8 cellular contexts compared by ENCODE assay signal in genomic region chr19:47719047-47719885, GRCh38. TPM values are rescaled to one million over a fixed set of nuclear protein-coding genes. Genes with fewer than 3 reads are reported as not detected.
DNase-seq lines count a peak whose midpoint lies in the region; ATAC-seq and TF ChIP-seq lines count a peak whose summit lies in the region.

No MANE protein-coding gene starts in this region.

- H3K4me1 ChIP-seq in mammary epithelial cell (ENCODE audit: insufficient read depth, low read length) (peaks cover 42% of the 10 kb centered on the region), subcutaneous abdominal adipose tissue (ENCODE audit: control insufficient read depth in 5 of 5, insufficient read depth in 5 of 5, low read length in 5 of 5) (peaks cover 22 to 90% (median 82%) of the 10 kb centered on the region in 5 donors)

- WGBS in mammary epithelial cell (ENCODE audit: low coverage, missing lambda C conversion rate): 0% methylated on average over 5 of the region's 27 CpGs

- BruUV-seq in mammary epithelial cell (replicated peaks; lab: Mats Ljungman, UMichigan): no TSS peak

- peaks cover 73% of the 10 kb centered on the region for H3K79me2 ChIP-seq in mammary epithelial cell (ENCODE audit: insufficient read depth, low read length)

- H3K36me3 ChIP-seq in mammary epithelial cell (ENCODE audit: insufficient read depth, low read length) (peaks cover 10% of the 10 kb centered on the region), subcutaneous abdominal adipose tissue (ENCODE audit: control insufficient read depth in 5 of 5, insufficient read depth in 5 of 5, low read length in 5 of 5) (peaks cover 0 to 31% (median 24%) of the 10 kb centered on the region in 5 donors)

- dilution Hi-C loops in mammary epithelial cell (cut with HindIII; ENCODE audit: low sequenced_read_pairs): no loop called here

- CTCF ChIA-PET in mammary epithelial cell (lab: Charles Lee; ENCODE audit: low non-redundant PET): interaction anchor here (1.0 kb wide), 1 partner anchor 24 kb away, joined by 5 read pairs; no protein-coding TSS in a partner anchor

- H3K27ac ChIP-seq in mammary epithelial cell (ENCODE audit: insufficient read depth, low read depth, low read length) (peak overlapping the region; percentile 65), layer of hippocampus (ENCODE audit: low read depth, low read length) (peak overlapping the region; percentile 65), subcutaneous abdominal adipose tissue (ENCODE audit: low read depth, low read length) (peak overlapping the region; percentile 94)

- in situ Hi-C loops in mammary epithelial cell (cut with MboI; ENCODE audit: low sequenced_read_pairs in 2 of 2): no loop called here

- no peaks in the 10 kb centered on the region for H4K20me1 ChIP-seq in mammary epithelial cell (ENCODE audit: insufficient read depth, low read length)

- peak; percentile 88 for DNase-seq in HT1080 (ENCODE audit: low read depth)
- peak; percentile 95 for DNase-seq in mammary epithelial cell
- DNase-seq in activated T-cell treated with anti-CD3 and anti-CD28 coated beads, Interleukin-2, amount 50 U/mL, for 48 hours: no peak

- H3K9ac ChIP-seq in mammary epithelial cell (ENCODE audit: insufficient read depth, low read length) (peak overlapping the region; percentile 65), subcutaneous abdominal adipose tissue (ENCODE audit: low read length in 5 of 5) (peak overlapping the region in 4 of 5 donors; percentile 8 to 30 (median 17))

- peak overlapping the region; percentile 81 for H3K4me2 ChIP-seq in mammary epithelial cell (ENCODE audit: insufficient read depth, low read depth, low read length)

- H2AFZ ChIP-seq in mammary epithelial cell (ENCODE audit: low read depth, low read length): no peak overlapping the region

- intact Hi-C loops in mammary epithelial cell (cut with micrococcal nuclease): loop anchor here (1.0 kb wide), 2 partner anchors 10 to 24 kb away; no protein-coding TSS in a partner anchor

- H3K27me3 ChIP-seq in mammary epithelial cell (ENCODE audit: insufficient read depth, low read length) (no peaks in the 10 kb centered on the region), layer of hippocampus (ENCODE audit: control insufficient read depth, insufficient read depth, low read length) (no peaks in the 10 kb centered on the region), subcutaneous abdominal adipose tissue (ENCODE audit: control insufficient read depth in 5 of 5, insufficient read depth in 4 of 5, low read length in 5 of 5) (no peaks in the 10 kb centered on the region)

- no peak for TF ChIP-seq CTCF in mammary epithelial cell (conservative IDR thresholded peaks at IDR 0.05 in 1 of 2, IDR thresholded peaks at IDR 0.05 in 1 of 2; ENCODE audit: extremely low read depth in 1 of 2, insufficient read depth in 1 of 2, low read depth in 1 of 2, low read length in 2 of 2)

- peak overlapping the region; percentile 0 to 36 (median 32) for H3K4me3 ChIP-seq in mammary epithelial cell (replicated peaks in 1 of 3; ENCODE audit: insufficient read depth in 1 of 3, low read depth in 2 of 3, low read length in 3 of 3)
- peak overlapping the region; percentile 47 to 65 (median 50) for H3K4me3 ChIP-seq in subcutaneous abdominal adipose tissue (ENCODE audit: low read depth in 1 of 5, low read length in 5 of 5)

- H3K9me3 ChIP-seq in mammary epithelial cell (replicated peaks; ENCODE audit: insufficient read depth, low read length) (no peaks in the 10 kb centered on the region), subcutaneous abdominal adipose tissue (ENCODE audit: control insufficient read depth in 5 of 5, low read length in 5 of 5) (no peaks in the 10 kb centered on the region)

- no peak for ATAC-seq in HG02763 (IDR thresholded peaks at IDR 0.05; ENCODE audit: unreplicated experiment)
- no peak for ATAC-seq in HG02973 (IDR thresholded peaks at IDR 0.05; ENCODE audit: unreplicated experiment)
- ATAC-seq in GM18858 (IDR thresholded peaks at IDR 0.05; ENCODE audit: unreplicated experiment): no peak

RNA-seq across cellular contexts. Expression of gene EHD2, which starts 6.0 kb away (rescaled TPM):
- 28.4 and 36.2 TPM in 2 replicates for total RNA-seq in HT1080 (2014; rRNA removed; shearing (Covaris generic))
- polyA plus RNA-seq in HT1080 (2015; cell fraction: cytosol; rRNA removed): 84.3 and 101 TPM in 2 replicates
- polyA plus RNA-seq in HT1080 (2015; cell fraction: nucleus; rRNA removed): 108 and 118 TPM in 2 replicates
- total RNA-seq in mammary epithelial cell: 100 to 1,000 TPM; 111 to 178 TPM
- 43.8 TPM for polyA plus RNA-seq in mammary epithelial cell
- polyA minus RNA-seq in mammary epithelial cell: 178 TPM

RNA-seq across cellular contexts. Expression of gene NOP53, which starts 26.1 kb away (rescaled TPM):
- 87.2 and 111 TPM in 2 replicates for total RNA-seq in HT1080 (2014; rRNA removed; shearing (Covaris generic))
- polyA plus RNA-seq in HT1080 (2015; cell fraction: cytosol; rRNA removed): 274 and 285 TPM in 2 replicates
- 162 and 173 TPM in 2 replicates for polyA plus RNA-seq in HT1080 (2015; cell fraction: nucleus; rRNA removed)
- total RNA-seq in mammary epithelial cell: 100 to 1,000 TPM in 1 of 2 donors, 10 to 100 TPM in 1; 87.4 to 106 TPM
- 71.7 TPM for polyA plus RNA-seq in mammary epithelial cell
- 43.9 TPM for polyA minus RNA-seq in mammary epithelial cell

RNA-seq across cellular contexts. Expression of gene SELENOW, which starts 59.2 kb away (rescaled TPM):
- total RNA-seq in HT1080 (2014; rRNA removed; shearing (Covaris generic)): 124 and 165 TPM in 2 replicates
- 174 and 278 TPM in 2 replicates for polyA plus RNA-seq in HT1080 (2015; cell fraction: cytosol; rRNA removed)
- polyA plus RNA-seq in HT1080 (2015; cell fraction: nucleus; rRNA removed): 47.1 and 57.5 TPM in 2 replicates
- 100 to 1,000 TPM; 262 to 392 TPM for total RNA-seq in mammary epithelial cell
- polyA plus RNA-seq in mammary epithelial cell: 365 TPM
- 376 TPM for polyA minus RNA-seq in mammary epithelial cell

Comparison
In these comparisons a context has a peak if more than half of its experiments do, and no peak if none do; other contexts are left out.
1. DNase-seq: peak in HT1080 (single experiment) and mammary epithelial cell (single experiment); none in activated T-cell treated with anti-CD3 and anti-CD28 coated beads, Interleukin-2, amount 50 U/mL, for 48 hours (0 of 2).
2. Peak in every context shown above with its lines, with median percentiles within 50 percentile points of each other: H3K27ac ChIP-seq.